ENCODE assay signal across 19 cellular contexts in genomic region chr9:33127881-33128280, GRCh38. TPM values are rescaled to one million over a fixed set of nuclear protein-coding genes. Genes with fewer than 3 reads are reported as not detected.
DNase-seq lines count a peak whose midpoint lies in the region; ATAC-seq and TF ChIP-seq lines count a peak whose summit lies in the region.
"Had no signal": no experiment of that assay in that cellular context is flagged by ENCODE, and none has a peak within 500 bp of the region (broad histone marks: within the 10 kb centered on the region; RNA-seq: fewer than 3 reads in every experiment).

No MANE protein-coding gene starts in this region.

- H3K36me3 Mint-ChIP-seq in activated T-cell treated with anti-CD3 and anti-CD28 coated beads, Interleukin-2, amount 50 U/mL, for 24 hours (ENCODE audit: low read depth): peaks cover 85% of the 10 kb centered on the region
- H3K36me3 Mint-ChIP-seq in T-cell: peaks cover 69% of the 10 kb centered on the region

- TF ChIP-seq CTCF in hepatocyte (IDR thresholded peaks at IDR 0.05; ENCODE audit: poor library complexity): no peak
- TF ChIP-seq CTCF in sigmoid colon (IDR thresholded peaks at IDR 0.05): no peak

- peak overlapping the region; percentile 10 for H3K27ac Mint-ChIP-seq in activated T-cell treated with anti-CD3 and anti-CD28 coated beads, Interleukin-2, amount 50 U/mL, for 24 hours
- peak overlapping the region; percentile 64 to 73 for H3K27ac Mint-ChIP-seq in T-cell

- H3K9me3 ChIP-seq in hepatocyte (ENCODE audit: low read depth) (no peaks in the 10 kb centered on the region), sigmoid colon (no peaks in the 10 kb centered on the region)
- H3K9me3 ChIP-seq: esophagus squamous epithelium, vagina had no signal

- no peaks in the 10 kb centered on the region for H3K27me3 Mint-ChIP-seq in activated T-cell treated with anti-CD3 and anti-CD28 coated beads, Interleukin-2, amount 50 U/mL, for 24 hours
- H3K27me3 Mint-ChIP-seq in T-cell: no peaks in the 10 kb centered on the region

- no peak overlapping the region for H3K4me3 Mint-ChIP-seq in activated T-cell treated with anti-CD3 and anti-CD28 coated beads, Interleukin-2, amount 50 U/mL, for 24 hours
- no peak overlapping the region for H3K4me3 Mint-ChIP-seq in T-cell
- H3K4me3 Mint-ChIP-seq: nephron progenitor cell had no signal

- POLR2A ChIA-PET in T-cell (lab: Charles Lee): no interaction called here

- H3K4me3 ChIP-seq in hepatocyte (no peak overlapping the region), sigmoid colon (no peak overlapping the region)
- H3K4me3 ChIP-seq: esophagus squamous epithelium, SK-N-MC, vagina had no signal

- ATAC-seq in T-cell (replicated peaks in 1 of 4) (no peak), HG02840 (IDR thresholded peaks at IDR 0.05; ENCODE audit: low FRiP score, unreplicated experiment) (no peak), left lobe of liver (no peak)
- ATAC-seq: activated CD4-positive, CD25-positive, alpha-beta regulatory T cell treated with anti-CD3 and anti-CD28 coated beads, Interleukin-2, amount 50 U/mL, for 24 hours had no signal

- peaks cover 54% of the 10 kb centered on the region for H3K79me2 ChIP-seq in hepatocyte

- H3K4me1 ChIP-seq in hepatocyte (ENCODE audit: insufficient read depth): peaks cover 51% of the 10 kb centered on the region
- peaks cover 0 to 32% (median 12%) of the 10 kb centered on the region in 4 donors for H3K4me1 ChIP-seq in sigmoid colon

- no peaks in the 10 kb centered on the region for H3K36me3 ChIP-seq in hepatocyte (replicated peaks; ENCODE audit: insufficient read depth, low read depth)
- peaks cover 0 to 57% (median 13%) of the 10 kb centered on the region in 4 donors for H3K36me3 ChIP-seq in sigmoid colon

- H3K9me3 Mint-ChIP-seq in activated T-cell treated with anti-CD3 and anti-CD28 coated beads, Interleukin-2, amount 50 U/mL, for 24 hours: no peaks in the 10 kb centered on the region
- H3K9me3 Mint-ChIP-seq in T-cell: no peaks in the 10 kb centered on the region
- H3K9me3 Mint-ChIP-seq: nephron progenitor cell had no signal

- H3K4me1 Mint-ChIP-seq in activated T-cell treated with anti-CD3 and anti-CD28 coated beads, Interleukin-2, amount 50 U/mL, for 24 hours (ENCODE audit: low read depth): peaks cover 41% of the 10 kb centered on the region
- peaks cover 38 to 73% (median 52%) of the 10 kb centered on the region in 3 donors for H3K4me1 Mint-ChIP-seq in T-cell

- H3K27me3 ChIP-seq in hepatocyte (no peaks in the 10 kb centered on the region), sigmoid colon (no peaks in the 10 kb centered on the region)
- H3K27me3 ChIP-seq: esophagus squamous epithelium, vagina had no signal

- CTCF ChIA-PET in T-cell (lab: Charles Lee): interaction anchor here in 1 of 2 donors (0.6 kb wide), 2 partner anchors 9 to 126 kb away, joined by 3 to 5 read pairs; no protein-coding TSS in a partner anchor

- no peak for DNase-seq in activated T-cell treated with anti-CD3 and anti-CD28 coated beads, Interleukin-2, amount 50 U/mL, for 24 hours
- no peak for DNase-seq in activated T-cell treated with anti-CD3 and anti-CD28 coated beads, Interleukin-2, amount 50 U/mL, for 1 hour
- DNase-seq in T-cell: no peak
- DNase-seq in hepatocyte (ENCODE audit: low spot score): no peak
- DNase-seq in sigmoid colon: peak; percentile 45
- DNase-seq in left lobe of liver (ENCODE audit: low spot score): no peak
- DNase-seq in stimulated activated CD4-positive, alpha-beta T cell treated with anti-CD3 and anti-CD28 coated beads, Interleukin-4, amount 100 ng/mL, for 1 hour: no peak
- DNase-seq: effector memory CD4-positive, alpha-beta T cell; esophagus squamous epithelium; mesendoderm; NCI-H1092 treated with DMSO at 0.1 percent for 48 hours; NCI-H2081; NCI-H510A; nephron progenitor cell; stimulated activated CD4-positive, alpha-beta T cell treated with anti-CD3 and anti-CD28 coated beads, Interleukin-12 subunit alpha, Interleukin-12 subunit beta, amount 100 ng/mL, for 4 hours had no signal

- WGBS in hepatocyte (ENCODE audit: low lambda C conversion rate, missing lambda C conversion rate): 97% methylated on average over 5 of the region's 5 CpGs
- WGBS in sigmoid colon, 2 donors: 83 to 87% methylated on average over 5 of the region's 5 CpGs

- intact Hi-C loops in sigmoid colon (cut with DNase I): no loop called here

- H3K27ac ChIP-seq in hepatocyte (peak overlapping the region; percentile 87), sigmoid colon (no peak overlapping the region)
- H3K27ac ChIP-seq: esophagus squamous epithelium, SK-N-MC, vagina had no signal

- no peaks in the 10 kb centered on the region for H3K9me2 ChIP-seq in hepatocyte (replicated peaks; ENCODE audit: insufficient read depth)

- no peak for TF ChIP-seq EP300 in sigmoid colon (IDR thresholded peaks at IDR 0.05)

- H4K20me1 ChIP-seq in hepatocyte (ENCODE audit: insufficient read depth, poor library complexity, severe bottlenecking): peaks cover 3% of the 10 kb centered on the region

- H3K4me2 ChIP-seq in hepatocyte: no peak overlapping the region

- TF ChIP-seq POLR2A in sigmoid colon (IDR thresholded peaks at IDR 0.05): no peak

- H2AFZ ChIP-seq in hepatocyte: no peak overlapping the region

RNA-seq across cellular contexts. Expression of gene B4GALT1, which starts 39.3 kb away (rescaled TPM):
- total RNA-seq in T-cell: 10 to 100 TPM; 33.2 to 85.3 (median 44.1) TPM
- 76.3 and 78.3 TPM in 2 replicates for total RNA-seq in hepatocyte
- 45.6 and 63.9 TPM in 2 replicates for polyA plus RNA-seq in hepatocyte
- total RNA-seq in sigmoid colon: 10 to 100 TPM; 20.3 to 28.0 (median 25.0) TPM
- polyA plus RNA-seq in sigmoid colon: 100 to 1,000 TPM in 1 of 3 donors, 10 to 100 TPM in 2; 24.0 to 107 (median 61.5) TPM
- total RNA-seq in left lobe of liver: 48.2 TPM

RNA-seq across cellular contexts. Expression of gene SMU1, which starts 51.4 kb away (rescaled TPM):
- total RNA-seq in T-cell (10 to 100 TPM; 22.6 to 25.5 (median 24.4) TPM), hepatocyte (21.8 and 25.1 TPM in 2 replicates), sigmoid colon (10 to 100 TPM; 15.0 to 22.3 (median 20.1) TPM), left lobe of liver (7.0 TPM)
- polyA plus RNA-seq in hepatocyte (15.8 and 17.8 TPM in 2 replicates), sigmoid colon (10 to 100 TPM in 2 of 3 donors, 1 to 10 TPM in 1; 8.4 to 11.9 (median 10.4) TPM)
